ENCODE assay signal across 8 cellular contexts in the genomic region with DNA sequence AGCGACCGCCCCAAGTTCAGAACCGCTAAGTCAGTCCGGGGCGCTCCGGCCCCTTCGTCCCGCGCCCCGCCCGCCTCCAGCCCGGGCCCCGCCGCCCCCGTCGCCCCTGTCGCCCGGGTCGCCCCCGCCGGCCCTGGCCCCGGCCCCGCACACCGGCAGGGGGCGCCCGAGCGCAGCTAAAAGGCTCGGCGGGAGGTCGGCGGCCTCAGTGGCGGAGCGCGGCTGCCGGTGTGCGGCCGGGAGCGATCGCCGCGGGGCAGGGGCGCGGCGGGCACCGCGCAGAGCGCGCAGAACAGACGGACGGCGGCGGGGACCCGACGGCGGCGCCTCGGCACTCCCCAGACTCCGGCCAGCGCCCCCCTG. TPM values are rescaled to one million over a fixed set of nuclear protein-coding genes. Genes with fewer than 3 reads are reported as not detected.
DNase-seq lines count a peak whose midpoint lies in the region; ATAC-seq and TF ChIP-seq lines count a peak whose summit lies in the region.

A gene (plus strand): TSS at position 208 of the 363 bp plus-strand sequence. CDS start 197 bp downstream, outside the sequence.

- H3K9me3 ChIP-seq in right lobe of liver: no peaks in the 10 kb centered on the region

- CTCF ChIA-PET in RWPE1 (lab: Yijun Ruan, JAX): interaction anchor here (0.6 to 1.2 kb wide), 2 partner anchors 397 to 489 kb away, joined by 3 read pairs; no protein-coding TSS in a partner anchor

- peaks cover 6% of the 10 kb centered on the region in 2 donors for H3K27me3 ChIP-seq in right lobe of liver

- no peak within 1 kb of the TSS for H3K27ac ChIP-seq in RWPE1
- H3K27ac ChIP-seq in right lobe of liver: no peak within 1 kb of the TSS

- ATAC-seq in GM21390 (IDR thresholded peaks at IDR 0.05; ENCODE audit: unreplicated experiment) (peak; percentile 80), right lobe of liver (peak; percentile 55 to 65 (median 58)), HG03095 (IDR thresholded peaks at IDR 0.05; ENCODE audit: unreplicated experiment) (no peak), HG02852 (IDR thresholded peaks at IDR 0.05; ENCODE audit: unreplicated experiment) (no peak)

- no peak for TF ChIP-seq POLR2A in right lobe of liver (IDR thresholded peaks at IDR 0.05)

- no peaks in the 10 kb centered on the region for H3K36me3 ChIP-seq in right lobe of liver

- H3K4me3 ChIP-seq in cardiac fibroblast (replicated peaks in 1 of 2; ENCODE audit: low read depth in 2 of 2, low read length in 2 of 2): peak within 1 kb of the TSS; percentile 28 to 38
- H3K4me3 ChIP-seq in right lobe of liver: peak within 1 kb of the TSS in 1 of 3 donors; percentile 27

- H3K4me1 ChIP-seq in right lobe of liver: peaks cover 0 to 5% (median 0%) of the 10 kb centered on the region in 4 donors

- intact Hi-C loops in right lobe of liver (cut with DNase I): no loop called here

- WGBS in right lobe of liver (ENCODE audit: insufficient coverage, low coverage, low lambda C conversion rate, missing lambda C conversion rate): 0% methylated on average over 5 of the region's 59 CpGs

- POLR2A ChIA-PET in RWPE1 (lab: Yijun Ruan, JAX; ENCODE audit: low non-redundant PET): no interaction called here

- TF ChIP-seq CTCF in RWPE1 (conservative IDR thresholded peaks at IDR 0.05; ENCODE audit: low read depth) (peak; percentile 38), cardiac fibroblast (IDR thresholded peaks at IDR 0.05; ENCODE audit: low read depth, low read length) (no peak), right lobe of liver (IDR thresholded peaks at IDR 0.05) (peak in 1 of 4 donors; percentile 55)

- DNase-seq in CD1c-positive myeloid dendritic cell (ENCODE audit: extremely low spot score) (peak; percentile 60), RWPE1 (ENCODE audit: low spot score) (peak; percentile 21), cardiac fibroblast (ENCODE audit: low read depth in 2 of 2) (peak in 1 of 2 donors; percentile 21), right lobe of liver (peak in 1 of 3 donors; percentile 47)
- DNase-seq in stimulated activated naive CD4-positive, alpha-beta T cell treated with Interleukin-2 at 50 U/mL for 16 hours (lab: John Stamatoyannopoulos, UW): peak; percentile 42

RNA-seq across cellular contexts. Expression of the gene that starts here (rescaled TPM):
- total RNA-seq in right lobe of liver: 1 to 10 TPM in 3 of 6 experiments, under 1 TPM in 3; 0.02 to 2.7 (median 0.85) TPM

Comparison
In these comparisons a context has a peak if more than half of its experiments do, and no peak if none do; other contexts are left out.
1. ATAC-seq: peak in GM21390 (single experiment) and right lobe of liver (4 of 4); none in HG03095 (single experiment) and HG02852 (single experiment).